In genomic region chr19:38730731-38731589, GRCh38 we compare ENCODE assay signal across 1 cellular context.
TF ChIP-seq lines count a peak whose summit lies in the region.

No MANE protein-coding gene starts in this region.

TF ChIP-seq in GM23338, 12 proteins besides CTCF, POLR2A, EP300 and RAD21 (continued from another document):
- TF ChIP-seq, protein P1, sequence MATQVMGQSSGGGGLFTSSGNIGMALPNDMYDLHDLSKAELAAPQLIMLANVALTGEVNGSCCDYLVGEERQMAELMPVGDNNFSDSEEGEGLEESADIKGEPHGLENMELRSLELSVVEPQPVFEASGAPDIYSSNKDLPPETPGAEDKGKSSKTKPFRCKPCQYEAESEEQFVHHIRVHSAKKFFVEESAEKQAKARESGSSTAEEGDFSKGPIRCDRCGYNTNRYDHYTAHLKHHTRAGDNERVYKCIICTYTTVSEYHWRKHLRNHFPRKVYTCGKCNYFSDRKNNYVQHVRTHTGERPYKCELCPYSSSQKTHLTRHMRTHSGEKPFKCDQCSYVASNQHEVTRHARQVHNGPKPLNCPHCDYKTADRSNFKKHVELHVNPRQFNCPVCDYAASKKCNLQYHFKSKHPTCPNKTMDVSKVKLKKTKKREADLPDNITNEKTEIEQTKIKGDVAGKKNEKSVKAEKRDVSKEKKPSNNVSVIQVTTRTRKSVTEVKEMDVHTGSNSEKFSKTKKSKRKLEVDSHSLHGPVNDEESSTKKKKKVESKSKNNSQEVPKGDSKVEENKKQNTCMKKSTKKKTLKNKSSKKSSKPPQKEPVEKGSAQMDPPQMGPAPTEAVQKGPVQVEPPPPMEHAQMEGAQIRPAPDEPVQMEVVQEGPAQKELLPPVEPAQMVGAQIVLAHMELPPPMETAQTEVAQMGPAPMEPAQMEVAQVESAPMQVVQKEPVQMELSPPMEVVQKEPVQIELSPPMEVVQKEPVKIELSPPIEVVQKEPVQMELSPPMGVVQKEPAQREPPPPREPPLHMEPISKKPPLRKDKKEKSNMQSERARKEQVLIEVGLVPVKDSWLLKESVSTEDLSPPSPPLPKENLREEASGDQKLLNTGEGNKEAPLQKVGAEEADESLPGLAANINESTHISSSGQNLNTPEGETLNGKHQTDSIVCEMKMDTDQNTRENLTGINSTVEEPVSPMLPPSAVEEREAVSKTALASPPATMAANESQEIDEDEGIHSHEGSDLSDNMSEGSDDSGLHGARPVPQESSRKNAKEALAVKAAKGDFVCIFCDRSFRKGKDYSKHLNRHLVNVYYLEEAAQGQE (IDR thresholded peaks at IDR 0.05; ENCODE audit: unreplicated experiment) = no peak
- no peak for TF ChIP-seq EZH2 (IDR thresholded peaks at IDR 0.05; ENCODE audit: low read depth, unreplicated experiment)
- no peak for TF ChIP-seq EZH2phosphoT487 (IDR thresholded peaks at IDR 0.05; ENCODE audit: unreplicated experiment)
- TF ChIP-seq ZNF331 (CRISPR knock-in tag; IDR thresholded peaks at IDR 0.05; ENCODE audit: low read depth) = no peak
- no peak for TF ChIP-seq POLR2AphosphoS5 (IDR thresholded peaks at IDR 0.05; ENCODE audit: low read depth)
- no peak for TF ChIP-seq NANOG (IDR thresholded peaks at IDR 0.05; ENCODE audit: borderline replicate concordance)
- TF ChIP-seq ZNF462 (CRISPR knock-in tag; IDR thresholded peaks at IDR 0.05) = no peak
- no peak for TF ChIP-seq ETS1 (IDR thresholded peaks at IDR 0.05)
- TF ChIP-seq JUNB (IDR thresholded peaks at IDR 0.05; ENCODE audit: unreplicated experiment) = no peak
